Comparison of ENCODE assay signal across 23 cellular contexts in genomic region chr10:55485827-55486226, GRCh38.
"Had no signal": no experiment of that assay in that cellular context is flagged by ENCODE, and none has a peak within 500 bp of the region (broad histone marks: within the 10 kb centered on the region; RNA-seq: fewer than 3 reads in every experiment).

No MANE protein-coding gene starts in this region.

- H3K27me3 ChIP-seq: colonic mucosa, esophagus muscularis mucosa, esophagus squamous epithelium, foreskin keratinocyte, gastrocnemius medialis, gastroesophageal sphincter, heart left ventricle, heart right ventricle had no signal

- H3K4me3 ChIP-seq: colonic mucosa, coronary artery, dorsolateral prefrontal cortex, esophagus muscularis mucosa, esophagus squamous epithelium, gastrocnemius medialis, gastroesophageal sphincter, heart left ventricle, heart right ventricle had no signal

- H3K36me3 ChIP-seq: colonic mucosa, esophagus muscularis mucosa, esophagus squamous epithelium, gastrocnemius medialis, gastroesophageal sphincter, heart left ventricle, heart right ventricle had no signal

- H3K27ac ChIP-seq: colonic mucosa, coronary artery, dorsolateral prefrontal cortex, epithelial cell of prostate, esophagus muscularis mucosa, esophagus squamous epithelium, foreskin keratinocyte, gastrocnemius medialis, gastroesophageal sphincter, heart left ventricle, heart right ventricle had no signal

- DNase-seq: colonic mucosa; cortex of kidney; dermis blood vessel endothelial cell; dorsolateral prefrontal cortex; effector CD4-positive, alpha-beta T cell; effector CD8-positive, alpha-beta T cell; effector memory CD4-positive, alpha-beta T cell; effector memory CD8-positive, alpha-beta T cell; endodermal cell; erythroblast; esophagus squamous epithelium; foreskin fibroblast; foreskin keratinocyte; foreskin melanocyte; gastrocnemius medialis; glutamatergic neuron; head of caudate nucleus; heart left ventricle; heart right ventricle had no signal

- H3K9me3 ChIP-seq: colonic mucosa, esophagus squamous epithelium, gastrocnemius medialis had no signal
